In the genomic region with DNA sequence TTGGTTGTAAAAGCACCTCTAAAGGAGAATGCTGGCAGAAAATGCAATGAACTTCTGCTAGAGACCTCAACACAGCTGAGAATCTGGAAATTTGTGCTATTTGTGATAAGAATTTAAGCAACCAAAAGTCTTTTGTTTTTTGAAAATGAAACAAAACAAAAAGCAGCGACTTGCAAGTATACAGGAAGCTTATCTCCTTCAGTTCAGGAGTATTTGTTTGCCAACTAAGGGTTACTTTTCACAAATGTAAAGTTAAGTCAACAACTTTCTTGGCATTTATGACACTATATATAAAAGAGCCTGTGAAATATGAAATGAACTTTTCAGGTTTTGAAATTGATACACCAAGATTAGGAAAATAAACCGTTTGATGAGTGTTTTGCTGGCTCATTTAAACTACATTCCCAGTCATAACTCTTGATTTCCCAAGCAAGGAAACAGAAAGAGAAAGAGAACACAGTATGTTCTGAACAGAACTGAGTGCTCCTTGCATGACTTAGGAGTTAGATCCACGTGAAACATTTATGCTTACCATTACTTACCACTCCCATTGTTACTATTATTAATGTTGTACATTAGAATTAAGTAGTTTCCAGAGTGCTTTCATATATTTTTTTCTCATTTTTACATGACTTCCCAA, we compare ENCODE assay signal across 1 cellular context.
TF ChIP-seq lines count a peak whose summit lies in the region.

No MANE protein-coding gene starts in this region.

TF ChIP-seq in GM12878, 131 proteins besides CTCF, POLR2A, EP300 and RAD21:
- TF ChIP-seq YY1 (IDR thresholded peaks at IDR 0.05; ENCODE audit: low read depth, low read length) (no peak), MEF2B (IDR thresholded peaks at IDR 0.05; ENCODE audit: partially characterized antibody, poor library complexity, severe bottlenecking) (no peak), ETV6 (conservative IDR thresholded peaks at IDR 0.05 in 1 of 2, IDR thresholded peaks at IDR 0.05 in 1 of 2; ENCODE audit: borderline replicate concordance in 1 of 2, low read depth in 1 of 2) (no peak), ZNF384 (IDR thresholded peaks at IDR 0.05; ENCODE audit: borderline replicate concordance, low read depth, low read length) (no peak), CBX5 (IDR thresholded peaks at IDR 0.05; ENCODE audit: low read depth) (no peak)
- TF ChIP-seq, protein P1, sequence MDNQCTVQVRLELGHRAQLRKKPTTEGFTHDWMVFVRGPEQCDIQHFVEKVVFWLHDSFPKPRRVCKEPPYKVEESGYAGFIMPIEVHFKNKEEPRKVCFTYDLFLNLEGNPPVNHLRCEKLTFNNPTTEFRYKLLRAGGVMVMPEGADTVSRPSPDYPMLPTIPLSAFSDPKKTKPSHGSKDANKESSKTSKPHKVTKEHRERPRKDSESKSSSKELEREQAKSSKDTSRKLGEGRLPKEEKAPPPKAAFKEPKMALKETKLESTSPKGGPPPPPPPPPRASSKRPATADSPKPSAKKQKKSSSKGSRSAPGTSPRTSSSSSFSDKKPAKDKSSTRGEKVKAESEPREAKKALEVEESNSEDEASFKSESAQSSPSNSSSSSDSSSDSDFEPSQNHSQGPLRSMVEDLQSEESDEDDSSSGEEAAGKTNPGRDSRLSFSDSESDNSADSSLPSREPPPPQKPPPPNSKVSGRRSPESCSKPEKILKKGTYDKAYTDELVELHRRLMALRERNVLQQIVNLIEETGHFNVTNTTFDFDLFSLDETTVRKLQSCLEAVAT (IDR thresholded peaks at IDR 0.05) = no peak
